Comparison of ENCODE assay signal across 29 cellular contexts in the genomic region with DNA sequence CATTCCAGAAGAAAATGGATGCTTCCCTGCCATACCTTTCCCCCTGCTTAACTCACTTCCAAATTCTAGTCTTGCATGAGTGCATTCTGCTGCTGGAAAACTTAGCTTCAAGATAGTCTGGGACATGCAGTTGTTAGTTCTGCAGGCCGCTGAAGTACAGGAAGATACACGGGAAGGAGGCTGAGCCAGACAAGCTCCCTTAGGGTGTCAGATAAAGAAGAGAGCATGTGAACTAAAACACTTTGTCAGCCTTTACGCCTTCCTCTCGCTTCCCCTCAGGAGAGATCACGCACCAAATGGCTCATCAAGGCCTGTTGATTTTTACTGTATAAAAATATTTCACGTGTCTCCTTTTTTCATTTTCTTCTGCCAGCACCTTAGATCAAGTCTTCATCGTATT.
"Had no signal": no experiment of that assay in that cellular context is flagged by ENCODE, and none has a peak within 500 bp of the region (broad histone marks: within the 10 kb centered on the region; RNA-seq: fewer than 3 reads in every experiment).

No MANE protein-coding gene starts in this region.

- H3K27me3 ChIP-seq: colonic mucosa, esophagus muscularis mucosa, esophagus squamous epithelium, foreskin keratinocyte, gastrocnemius medialis, gastroesophageal sphincter, heart left ventricle, heart right ventricle had no signal

- FAIRE-seq: colon, endometrium, endothelial cell of umbilical vein, frontal cortex had no signal

- H3K4me3 ChIP-seq: colonic mucosa, coronary artery, dorsolateral prefrontal cortex, esophagus muscularis mucosa, esophagus squamous epithelium, gastrocnemius medialis, gastroesophageal sphincter, heart left ventricle, heart right ventricle had no signal

- H3K9me3 ChIP-seq: colonic mucosa, esophagus muscularis mucosa, esophagus squamous epithelium, gastrocnemius medialis had no signal

- H3K27ac Mint-ChIP-seq: dendritic cell treated with granulocyte-macrophage colony-stimulating factor and Interleukin-4, amounts not matched to agents 40 ng/mL and 50 ng/mL, for 4 days; effector memory CD8-positive, alpha-beta T cell; endodermal cell had no signal

- H3K4me1 ChIP-seq: colonic mucosa, esophagus muscularis mucosa, esophagus squamous epithelium, foreskin keratinocyte, gastrocnemius medialis, gastroesophageal sphincter, heart left ventricle had no signal

- DNase-seq: colonic mucosa; cortex of kidney; dermis blood vessel endothelial cell; dorsolateral prefrontal cortex; effector CD4-positive, alpha-beta T cell; effector CD8-positive, alpha-beta T cell; effector memory CD4-positive, alpha-beta T cell; effector memory CD8-positive, alpha-beta T cell; endodermal cell; erythroblast; esophagus squamous epithelium; foreskin fibroblast; foreskin keratinocyte; foreskin melanocyte; gastrocnemius medialis; glutamatergic neuron; head of caudate nucleus; heart left ventricle; heart right ventricle had no signal

- H3K27ac ChIP-seq: colonic mucosa, coronary artery, dorsolateral prefrontal cortex, epithelial cell of prostate, esophagus muscularis mucosa, esophagus squamous epithelium, foreskin keratinocyte, gastrocnemius medialis, gastroesophageal sphincter, heart left ventricle, heart right ventricle had no signal

- ATAC-seq: effector memory CD8-positive, alpha-beta T cell; esophagus mucosa; foreskin keratinocyte; gastrocnemius medialis; gastroesophageal sphincter had no signal

- H3K36me3 ChIP-seq: colonic mucosa, esophagus muscularis mucosa, esophagus squamous epithelium, gastrocnemius medialis, gastroesophageal sphincter, heart left ventricle, heart right ventricle had no signal

- H3K4me3 Mint-ChIP-seq: dendritic cell treated with granulocyte-macrophage colony-stimulating factor and Interleukin-4, amounts not matched to agents 40 ng/mL and 50 ng/mL, for 4 days; effector memory CD8-positive, alpha-beta T cell; endodermal cell had no signal

- H3K27me3 Mint-ChIP-seq: dendritic cell treated with granulocyte-macrophage colony-stimulating factor and Interleukin-4, amounts not matched to agents 40 ng/mL and 50 ng/mL, for 4 days; effector memory CD8-positive, alpha-beta T cell had no signal
